2 cellular contexts compared by ENCODE assay signal in the genomic region with DNA sequence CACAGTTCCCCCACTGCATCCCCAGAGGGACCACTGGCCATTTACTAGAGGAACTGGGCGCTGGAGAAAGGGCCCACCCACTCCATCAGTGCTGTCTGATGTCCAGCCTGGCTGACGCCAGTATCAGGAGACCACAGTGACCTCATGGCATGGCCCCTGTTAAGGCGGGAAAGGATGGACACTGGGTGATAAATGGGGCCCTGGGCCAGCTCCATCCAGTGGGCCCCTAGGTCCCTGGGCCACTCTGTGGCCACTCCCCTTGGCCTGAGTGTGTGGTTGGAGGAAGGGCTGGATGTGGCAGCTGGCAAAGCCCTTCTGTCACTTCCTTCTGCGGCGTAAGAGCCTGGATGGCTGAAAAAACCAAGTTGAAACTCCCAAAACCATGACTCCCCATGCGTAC.
A peak's percentile ranks its signal among the peaks of the same experiment; 100 is the strongest.
TF ChIP-seq lines count a peak whose summit lies in the region.

No MANE protein-coding gene starts in this region.

TF ChIP-seq in liver, 16 proteins besides CTCF, POLR2A, EP300 and RAD21:
- peak; percentile 24 for TF ChIP-seq NR2F2 (IDR thresholded peaks at IDR 0.05)
- no peak for TF ChIP-seq GABPA (IDR thresholded peaks at IDR 0.05 in 1 of 2, conservative IDR thresholded peaks at IDR 0.05 in 1 of 2)

TF ChIP-seq in HepG2, 621 proteins besides CTCF, POLR2A, EP300 and RAD21:
- TF ChIP-seq FOXJ3 (CRISPR knock-in tag; IDR thresholded peaks at IDR 0.05; ENCODE audit: borderline replicate concordance), result no peak
- TF ChIP-seq SIN3B (IDR thresholded peaks at IDR 0.05; ENCODE audit: low read length), result no peak
- TF ChIP-seq MAF1 (CRISPR knock-in tag; IDR thresholded peaks at IDR 0.05; ENCODE audit: borderline replicate concordance), result no peak
- no peak for TF ChIP-seq ARNT2 (CRISPR knock-in tag; IDR thresholded peaks at IDR 0.05; ENCODE audit: low read depth)
- TF ChIP-seq, protein P1, sequence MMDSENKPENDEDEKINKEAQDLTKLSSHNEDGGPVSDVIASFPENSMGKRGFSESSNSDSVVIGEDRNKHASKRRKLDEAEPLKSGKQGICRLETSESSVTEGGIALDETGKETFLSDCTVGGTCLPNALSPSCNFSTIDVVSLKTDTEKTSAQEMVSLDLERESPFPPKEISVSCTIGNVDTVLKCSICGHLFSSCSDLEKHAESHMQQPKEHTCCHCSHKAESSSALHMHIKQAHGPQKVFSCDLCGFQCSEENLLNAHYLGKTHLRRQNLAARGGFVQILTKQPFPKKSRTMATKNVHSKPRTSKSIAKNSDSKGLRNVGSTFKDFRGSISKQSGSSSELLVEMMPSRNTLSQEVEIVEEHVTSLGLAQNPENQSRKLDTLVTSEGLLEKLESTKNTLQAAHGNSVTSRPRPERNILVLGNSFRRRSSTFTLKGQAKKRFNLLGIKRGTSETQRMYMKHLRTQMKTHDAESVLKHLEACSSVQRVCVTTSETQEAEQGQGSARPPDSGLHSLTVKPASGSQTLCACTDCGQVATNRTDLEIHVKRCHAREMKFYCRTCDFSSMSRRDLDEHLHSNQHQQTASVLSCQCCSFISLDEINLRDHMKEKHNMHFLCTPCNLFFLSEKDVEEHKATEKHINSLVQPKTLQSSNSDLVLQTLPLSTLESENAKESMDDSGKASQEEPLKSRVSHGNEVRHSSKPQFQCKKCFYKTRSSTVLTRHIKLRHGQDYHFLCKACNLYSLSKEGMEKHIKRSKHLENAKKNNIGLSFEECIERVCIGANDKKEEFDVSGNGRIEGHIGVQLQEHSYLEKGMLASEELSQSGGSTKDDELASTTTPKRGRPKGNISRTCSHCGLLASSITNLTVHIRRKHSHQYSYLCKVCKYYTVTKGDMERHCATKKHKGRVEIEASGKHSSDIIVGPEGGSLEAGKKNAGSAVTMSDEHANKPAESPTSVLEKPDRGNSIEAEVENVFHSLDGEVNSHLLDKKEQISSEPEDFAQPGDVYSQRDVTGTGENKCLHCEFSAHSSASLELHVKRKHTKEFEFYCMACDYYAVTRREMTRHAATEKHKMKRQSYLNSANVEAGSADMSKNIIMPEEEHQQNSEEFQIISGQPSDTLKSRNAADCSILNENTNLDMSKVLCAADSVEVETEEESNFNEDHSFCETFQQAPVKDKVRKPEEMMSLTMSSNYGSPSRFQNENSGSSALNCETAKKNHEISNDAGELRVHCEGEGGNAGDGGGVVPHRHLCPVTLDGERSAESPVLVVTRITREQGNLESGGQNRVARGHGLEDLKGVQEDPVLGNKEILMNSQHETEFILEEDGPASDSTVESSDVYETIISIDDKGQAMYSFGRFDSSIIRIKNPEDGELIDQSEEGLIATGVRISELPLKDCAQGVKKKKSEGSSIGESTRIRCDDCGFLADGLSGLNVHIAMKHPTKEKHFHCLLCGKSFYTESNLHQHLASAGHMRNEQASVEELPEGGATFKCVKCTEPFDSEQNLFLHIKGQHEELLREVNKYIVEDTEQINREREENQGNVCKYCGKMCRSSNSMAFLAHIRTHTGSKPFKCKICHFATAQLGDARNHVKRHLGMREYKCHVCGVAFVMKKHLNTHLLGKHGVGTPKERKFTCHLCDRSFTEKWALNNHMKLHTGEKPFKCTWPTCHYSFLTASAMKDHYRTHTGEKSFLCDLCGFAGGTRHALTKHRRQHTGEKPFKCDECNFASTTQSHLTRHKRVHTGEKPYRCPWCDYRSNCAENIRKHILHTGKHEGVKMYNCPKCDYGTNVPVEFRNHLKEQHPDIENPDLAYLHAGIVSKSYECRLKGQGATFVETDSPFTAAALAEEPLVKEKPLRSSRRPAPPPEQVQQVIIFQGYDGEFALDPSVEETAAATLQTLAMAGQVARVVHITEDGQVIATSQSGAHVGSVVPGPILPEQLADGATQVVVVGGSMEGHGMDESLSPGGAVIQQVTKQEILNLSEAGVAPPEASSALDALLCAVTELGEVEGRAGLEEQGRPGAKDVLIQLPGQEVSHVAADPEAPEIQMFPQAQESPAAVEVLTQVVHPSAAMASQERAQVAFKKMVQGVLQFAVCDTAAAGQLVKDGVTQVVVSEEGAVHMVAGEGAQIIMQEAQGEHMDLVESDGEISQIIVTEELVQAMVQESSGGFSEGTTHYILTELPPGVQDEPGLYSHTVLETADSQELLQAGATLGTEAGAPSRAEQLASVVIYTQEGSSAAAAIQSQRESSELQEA (CRISPR knock-in tag; IDR thresholded peaks at IDR 0.05; ENCODE audit: not compliant biosample characterization), result no peak
